11 cellular contexts compared by ENCODE assay signal in genomic region chrX:112211459-112211858, GRCh38.
A peak's percentile ranks its signal among the peaks of the same experiment; 100 is the strongest.
DNase-seq lines count a peak whose midpoint lies in the region; ATAC-seq, FAIRE-seq and TF ChIP-seq lines count a peak whose summit lies in the region.
"Had no signal": no experiment of that assay in that cellular context is flagged by ENCODE, and none has a peak within 500 bp of the region (broad histone marks: within the 10 kb centered on the region; RNA-seq: fewer than 3 reads in every experiment).

No MANE protein-coding gene starts in this region.

- H3K27ac Mint-ChIP-seq in activated CD4-positive, alpha-beta T cell treated with anti-CD3 and anti-CD28 coated beads, Interleukin-2, amount 10 ng/mL, durations not matched to agents 24 days and 14 days: no peak overlapping the region
- no peak overlapping the region for H3K27ac Mint-ChIP-seq in CD4-positive, alpha-beta T cell

- no peaks in the 10 kb centered on the region for H3K27me3 Mint-ChIP-seq in activated CD4-positive, alpha-beta T cell treated with anti-CD3 and anti-CD28 coated beads, Interleukin-2, amount 10 ng/mL, durations not matched to agents 24 days and 14 days
- H3K27me3 Mint-ChIP-seq in CD4-positive, alpha-beta T cell: no peaks in the 10 kb centered on the region

- intact Hi-C loops in activated CD4-positive, alpha-beta T cell treated with anti-CD3 and anti-CD28 coated beads, Interleukin-2, amount 10 ng/mL, durations not matched to agents 24 days and 14 days (cut with micrococcal nuclease): no loop called here
- intact Hi-C loops in CD4-positive, alpha-beta T cell (cut with DNase I, micrococcal nuclease): no loop called here

- POLR2A ChIA-PET in CD4-positive, alpha-beta T cell (lab: Charles Lee): no interaction called here

- no peak overlapping the region for H3K4me3 Mint-ChIP-seq in activated CD4-positive, alpha-beta T cell treated with anti-CD3 and anti-CD28 coated beads, Interleukin-2, amount 10 ng/mL, durations not matched to agents 24 days and 14 days
- H3K4me3 Mint-ChIP-seq in CD4-positive, alpha-beta T cell: no peak overlapping the region

- no peaks in the 10 kb centered on the region for H3K27me3 ChIP-seq in CD4-positive, alpha-beta T cell (ENCODE audit: control insufficient read depth, insufficient read depth, low read length)

- H3K36me3 Mint-ChIP-seq in activated CD4-positive, alpha-beta T cell treated with anti-CD3 and anti-CD28 coated beads, Interleukin-2, amount 10 ng/mL, durations not matched to agents 24 days and 14 days (ENCODE audit: low read depth): no peaks in the 10 kb centered on the region
- no peaks in the 10 kb centered on the region for H3K36me3 Mint-ChIP-seq in CD4-positive, alpha-beta T cell (ENCODE audit: low read depth)

- CTCF ChIA-PET in CD4-positive, alpha-beta T cell (lab: Charles Lee): no interaction called here

- DNase-seq in activated CD4-positive, alpha-beta T cell treated with anti-CD3 and anti-CD28 coated beads, Interleukin-2, amount 10 ng/mL, durations not matched to agents 24 days and 14 days: peak; percentile 56
- no peak for DNase-seq in activated CD4-positive, alpha-beta T cell treated with anti-CD3 and anti-CD28 coated beads, Interleukin-2, amount 50 U/mL, for 48 hours
- DNase-seq in RCC 7860 (ENCODE audit: low spot score): peak; percentile 8
- peak; percentile 0 for DNase-seq in fibroblast of peridontal ligament (ENCODE audit: extremely low read depth)
- DNase-seq in midbrain (lab: John Stamatoyannopoulos, UW): no peak
- DNase-seq in AML-193 (lab: John Stamatoyannopoulos, UW): no peak
- no peak for DNase-seq in CD4-positive, alpha-beta T cell
- DNase-seq: dermis blood vessel endothelial cell, NCI-H2081 had no signal

- H3K9me3 Mint-ChIP-seq in activated CD4-positive, alpha-beta T cell treated with anti-CD3 and anti-CD28 coated beads, Interleukin-2, amount 10 ng/mL, durations not matched to agents 24 days and 14 days: no peaks in the 10 kb centered on the region
- H3K9me3 Mint-ChIP-seq in CD4-positive, alpha-beta T cell: no peaks in the 10 kb centered on the region

- peak; percentile 68 for ATAC-seq in HG02852 (IDR thresholded peaks at IDR 0.05; ENCODE audit: unreplicated experiment)
- no peak for ATAC-seq in CD4-positive, alpha-beta T cell (ENCODE audit: poor library complexity)

- H3K4me1 Mint-ChIP-seq in activated CD4-positive, alpha-beta T cell treated with anti-CD3 and anti-CD28 coated beads, Interleukin-2, amount 10 ng/mL, durations not matched to agents 24 days and 14 days: peaks cover 2% of the 10 kb centered on the region
- H3K4me1 Mint-ChIP-seq in CD4-positive, alpha-beta T cell (ENCODE audit: low read depth): no peaks in the 10 kb centered on the region

- no peak for FAIRE-seq in RCC 7860 (lab: Jason Lieb, UNC)
- FAIRE-seq: A204.1 had no signal

- no peaks in the 10 kb centered on the region for H3K9me3 ChIP-seq in CD4-positive, alpha-beta T cell (ENCODE audit: control insufficient read depth, low read length)

- no peak overlapping the region for H3K27ac ChIP-seq in CD4-positive, alpha-beta T cell (ENCODE audit: low read depth, low read length)

- no peak for TF ChIP-seq CTCF in CD4-positive, alpha-beta T cell (IDR thresholded peaks at IDR 0.05)

Comparison
In these comparisons a context has a peak if more than half of its experiments do, and no peak if none do; other contexts are left out.
1. DNase-seq: peak in activated CD4-positive, alpha-beta T cell treated with anti-CD3 and anti-CD28 coated beads, Interleukin-2, amount 10 ng/mL, durations not matched to agents 24 days and 14 days (single experiment), RCC 7860 (single experiment) and fibroblast of peridontal ligament (single experiment); none in activated CD4-positive, alpha-beta T cell treated with anti-CD3 and anti-CD28 coated beads, Interleukin-2, amount 50 U/mL, for 48 hours (0 of 2), midbrain (single experiment), AML-193 (0 of 2) and CD4-positive, alpha-beta T cell (0 of 10).